ENCODE assay signal across 13 cellular contexts in the genomic region with DNA sequence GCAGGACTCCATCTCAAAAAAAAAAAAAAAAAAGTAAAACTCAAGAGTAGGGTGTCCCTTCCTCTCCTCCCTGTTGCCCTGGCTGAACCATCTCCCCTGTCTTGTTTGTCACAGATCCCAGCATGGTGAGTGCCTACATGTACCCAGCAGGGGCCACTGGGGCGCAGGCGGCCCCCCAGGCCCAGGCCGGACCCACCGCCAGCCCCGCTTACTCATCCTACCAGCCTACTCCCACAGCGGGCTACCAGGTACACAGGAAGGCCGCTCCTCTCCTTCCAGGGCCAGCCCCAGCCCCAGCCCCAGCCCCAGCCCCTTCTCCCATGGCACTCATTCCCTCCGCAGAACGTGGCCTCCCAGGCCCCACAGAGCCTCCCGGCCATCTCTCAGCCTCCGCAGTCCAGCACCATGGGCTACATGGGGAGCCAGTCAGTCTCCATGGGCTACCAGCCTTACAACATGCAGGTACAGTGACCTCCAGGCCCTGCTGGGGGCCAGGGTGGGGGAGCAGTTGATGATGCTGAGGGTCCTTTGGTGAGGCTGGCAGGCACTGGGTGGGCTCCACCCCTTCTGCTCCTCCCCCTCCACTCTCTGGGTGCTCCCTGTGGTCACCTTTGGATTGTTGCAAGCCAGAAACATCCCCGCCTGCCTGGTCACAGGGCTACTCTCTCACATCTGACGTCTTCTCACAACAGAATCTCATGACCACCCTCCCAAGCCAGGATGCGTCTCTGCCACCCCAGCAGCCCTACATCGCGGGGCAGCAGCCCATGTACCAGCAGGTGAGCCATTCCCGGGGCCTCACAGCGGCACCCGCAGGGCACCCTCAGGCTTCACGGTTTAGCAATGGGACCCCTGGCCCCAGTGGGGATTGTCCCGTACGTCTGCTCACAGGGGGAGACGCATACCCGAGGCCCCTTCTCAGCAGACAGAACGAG. TPM values are rescaled to one million over a fixed set of nuclear protein-coding genes. Genes with fewer than 3 reads are reported as not detected.
A peak's percentile ranks its signal among the peaks of the same experiment; 100 is the strongest.
DNase-seq lines count a peak whose midpoint lies in the region; ATAC-seq, FAIRE-seq and TF ChIP-seq lines count a peak whose summit lies in the region.
"Had no signal": no experiment of that assay in that cellular context is flagged by ENCODE, and none has a peak within 500 bp of the region (broad histone marks: within the 10 kb centered on the region; RNA-seq: fewer than 3 reads in every experiment).

No MANE protein-coding gene starts in this region.

- peaks cover 7% of the 10 kb centered on the region for H3K4me1 ChIP-seq in right cardiac atrium (ENCODE audit: control insufficient read depth, insufficient read depth, low read length)
- peaks cover 0 to 53% of the 10 kb centered on the region in 2 donors for H3K4me1 ChIP-seq in right atrium auricular region
- H3K4me1 ChIP-seq in OCI-LY1 (ENCODE audit: insufficient read depth, low read length, severe bottlenecking) = peaks cover 30% of the 10 kb centered on the region

- peak overlapping the region; percentile 99; the same call in 1 of the 2 replicates for H3K9ac ChIP-seq in OCI-LY1 (ENCODE audit: low read length)

- intact Hi-C loops in right cardiac atrium (cut with DNase I) = no loop called here

- H3K9me3 ChIP-seq in right cardiac atrium (ENCODE audit: control insufficient read depth, low read length) (no peaks in the 10 kb centered on the region), right atrium auricular region (no peaks in the 10 kb centered on the region), OCI-LY1 (ENCODE audit: low read length) (no peaks in the 10 kb centered on the region)
- H3K9me3 ChIP-seq: colonic mucosa, ovary had no signal

- H2AFZ ChIP-seq in OCI-LY1 (ENCODE audit: low read length) = no peak overlapping the region

- no peak for FAIRE-seq in GM12891 (lab: Jason Lieb, UNC)

- TF ChIP-seq POLR2A in GM12891 (IDR thresholded peaks at IDR 0.05; ENCODE audit: low read depth, low read length) = no peak

- DNase-seq in right cardiac atrium (peak in 2 of 3 donors; percentile 51), right atrium auricular region (ENCODE audit: low spot score) (no peak), type B pancreatic cell (ENCODE audit: extremely low spot score, unreplicated experiment) (no peak), islet precursor cell (no peak), KG1 (lab: John Stamatoyannopoulos, UW) (no peak), GM12891 (ENCODE audit: insufficient read length, low spot score) (no peak)
- no peak for DNase-seq in central memory CD8-positive, alpha-beta T cell (ENCODE audit: low spot score in 2 of 2)
- DNase-seq: activated T-cell treated with anti-CD3 and anti-CD28 coated beads, Interleukin-2, amount 50 U/mL, for 1 hour; colonic mucosa; NCI-H1436 treated with DMSO at 0.1 percent for 48 hours; ovary; stimulated activated CD4-positive, alpha-beta T cell treated with anti-CD3 and anti-CD28 coated beads, Interleukin-2, amount 100 ng/mL, for 24 hours had no signal

- H3K4me2 ChIP-seq in OCI-LY1 (ENCODE audit: low read length) = peak overlapping the region; percentile 84

- H3K4me3 Mint-ChIP-seq in central memory CD8-positive, alpha-beta T cell = peak overlapping the region; percentile 91
- peak overlapping the region; percentile 63 for H3K4me3 Mint-ChIP-seq in type B pancreatic cell

- H3F3A ChIP-seq in OCI-LY1 (ENCODE audit: insufficient read depth, low read length) = no peaks in the 10 kb centered on the region

- no peaks in the 10 kb centered on the region for H3K9me2 ChIP-seq in OCI-LY1 (ENCODE audit: low read depth, low read length)

- TF ChIP-seq CTCF in right atrium auricular region (IDR thresholded peaks at IDR 0.05) (no peak), OCI-LY1 (IDR thresholded peaks at IDR 0.05; ENCODE audit: low read length) (no peak), type B pancreatic cell (conservative IDR thresholded peaks at IDR 0.05) (no peak)

- peaks cover 40% of the 10 kb centered on the region for H3K36me3 Mint-ChIP-seq in central memory CD8-positive, alpha-beta T cell (ENCODE audit: insufficient read depth)
- H3K36me3 Mint-ChIP-seq in type B pancreatic cell = peaks cover 16% of the 10 kb centered on the region

- H3K27me3 ChIP-seq in right cardiac atrium (ENCODE audit: control insufficient read depth, insufficient read depth) = no peaks in the 10 kb centered on the region
- H3K27me3 ChIP-seq in right atrium auricular region = no peaks in the 10 kb centered on the region
- H3K27me3 ChIP-seq in OCI-LY1 (ENCODE audit: insufficient read depth, low read length) = no peaks in the 10 kb centered on the region
- H3K27me3 ChIP-seq: colonic mucosa, ovary had no signal

- no peaks in the 10 kb centered on the region for H4K20me1 ChIP-seq in OCI-LY1 (ENCODE audit: insufficient read depth, low read length)

- H3K27me3 Mint-ChIP-seq in central memory CD8-positive, alpha-beta T cell = no peaks in the 10 kb centered on the region
- H3K27me3 Mint-ChIP-seq in type B pancreatic cell = no peaks in the 10 kb centered on the region

- WGBS in right cardiac atrium = 82% methylated on average over 25 of the region's 25 CpGs

- no peak overlapping the region for H3K4me3 ChIP-seq in right cardiac atrium (ENCODE audit: low read length)
- H3K4me3 ChIP-seq in right atrium auricular region = no peak overlapping the region
- H3K4me3 ChIP-seq in OCI-LY1 (ENCODE audit: low read depth, low read length, poor library complexity, severe bottlenecking) = peak overlapping the region; percentile 95
- H3K4me3 ChIP-seq: colonic mucosa, ovary had no signal

- H3K36me3 ChIP-seq in right atrium auricular region (peaks cover 65% of the 10 kb centered on the region), OCI-LY1 (ENCODE audit: insufficient read depth, low read length) (peaks cover 82% of the 10 kb centered on the region)
- H3K36me3 ChIP-seq: colonic mucosa, ovary had no signal

- ATAC-seq in right cardiac atrium = no peak
- no peak for ATAC-seq in central memory CD8-positive, alpha-beta T cell (replicated peaks; ENCODE audit: extremely low read depth, poor library complexity, severe bottlenecking)

- H3K4me1 Mint-ChIP-seq in central memory CD8-positive, alpha-beta T cell = peaks cover 24% of the 10 kb centered on the region
- peaks cover 4% of the 10 kb centered on the region for H3K4me1 Mint-ChIP-seq in type B pancreatic cell (ENCODE audit: unreplicated experiment)

- peaks cover 31% of the 10 kb centered on the region for H3K79me2 ChIP-seq in OCI-LY1 (ENCODE audit: insufficient read depth, low read length)

- H3K27ac Mint-ChIP-seq in central memory CD8-positive, alpha-beta T cell (ENCODE audit: low read depth) = peak overlapping the region; percentile 95
- H3K27ac Mint-ChIP-seq in type B pancreatic cell = peak overlapping the region; percentile 66

- H3K9me3 Mint-ChIP-seq in central memory CD8-positive, alpha-beta T cell = no peaks in the 10 kb centered on the region
- no peaks in the 10 kb centered on the region for H3K9me3 Mint-ChIP-seq in type B pancreatic cell

- H3K27ac ChIP-seq in right cardiac atrium (ENCODE audit: low read length) (no peak overlapping the region), right atrium auricular region (no peak overlapping the region), OCI-LY1 (ENCODE audit: low read depth, low read length, poor library complexity, severe bottlenecking) (no peak overlapping the region)
- H3K27ac ChIP-seq: colonic mucosa, ovary had no signal

TF ChIP-seq in GM12891, 5 proteins besides CTCF, POLR2A, EP300 and RAD21:
- no peak for TF ChIP-seq TAF1 (IDR thresholded peaks at IDR 0.05; ENCODE audit: low read depth, low read length)
- no peak for TF ChIP-seq POU2F2 (IDR thresholded peaks at IDR 0.05; ENCODE audit: low read depth, low read length)
- no peak for TF ChIP-seq POLR2AphosphoS5 (IDR thresholded peaks at IDR 0.05; ENCODE audit: low read depth, low read length)

RNA-seq across cellular contexts. Expression of a gene that starts 2.5 kb away (rescaled TPM):
- total RNA-seq in right cardiac atrium (100 to 1,000 TPM in 3 of 4 donors, 10 to 100 TPM in 1; 83.3 to 142 (median 112) TPM), right atrium auricular region (100 to 1,000 TPM in 1 of 2 donors, 10 to 100 TPM in 1; 87.9 to 127 TPM), type B pancreatic cell (ENCODE audit: low replicate concordance) (87.9 and 107 TPM in 2 replicates)
- 310 TPM for polyA plus RNA-seq in right cardiac atrium
- 103 TPM for polyA plus RNA-seq in GM12891 (2012; ENCODE audit: low read depth, missing spikeins)

RNA-seq across cellular contexts. Expression of a gene that starts 11.5 kb away (rescaled TPM):
- 10 to 100 TPM in 1 of 4 donors, 1 to 10 TPM in 3; 5.9 to 11.4 (median 9.6) TPM for total RNA-seq in right cardiac atrium
- polyA plus RNA-seq in right cardiac atrium = 18.6 TPM
- total RNA-seq in right atrium auricular region = 10 to 100 TPM in 1 of 2 donors, 1 to 10 TPM in 1; 6.6 to 18.2 TPM
- 23.8 and 27.6 TPM in 2 replicates for total RNA-seq in type B pancreatic cell (ENCODE audit: low replicate concordance)
- polyA plus RNA-seq in GM12891 (2012; ENCODE audit: low read depth, missing spikeins) = 14.0 TPM

RNA-seq across cellular contexts. Expression of a gene that starts 16.8 kb away (rescaled TPM):
- total RNA-seq in right cardiac atrium = 10 to 100 TPM; 42.1 to 50.3 (median 47.9) TPM
- polyA plus RNA-seq in right cardiac atrium = 48.6 TPM
- 10 to 100 TPM; 33.7 to 59.5 TPM for total RNA-seq in right atrium auricular region
- 115 and 119 TPM in 2 replicates for total RNA-seq in type B pancreatic cell (ENCODE audit: low replicate concordance)
- polyA plus RNA-seq in GM12891 (2012; ENCODE audit: low read depth, missing spikeins) = 51.7 TPM

RNA-seq across cellular contexts. Expression of a gene that starts 17.0 kb away (rescaled TPM):
- 10 to 100 TPM; 13.2 to 24.4 (median 16.8) TPM for total RNA-seq in right cardiac atrium
- 20.9 TPM for polyA plus RNA-seq in right cardiac atrium
- total RNA-seq in right atrium auricular region = 10 to 100 TPM; 20.3 to 22.2 TPM
- total RNA-seq in type B pancreatic cell (ENCODE audit: low replicate concordance) = 41.5 and 47.2 TPM in 2 replicates
- polyA plus RNA-seq in GM12891 (2012; ENCODE audit: low read depth, missing spikeins) = 24.0 TPM

RNA-seq across cellular contexts. Expression of a gene that starts 34.1 kb away (rescaled TPM):
- total RNA-seq in right cardiac atrium (1 to 10 TPM; 5.0 to 7.8 (median 6.7) TPM), right atrium auricular region (1 to 10 TPM; 3.8 to 5.1 TPM), type B pancreatic cell (ENCODE audit: low replicate concordance) (27.5 and 32.1 TPM in 2 replicates)
- polyA plus RNA-seq in right cardiac atrium = 10.9 TPM
- polyA plus RNA-seq in GM12891 (2012; ENCODE audit: low read depth, missing spikeins) = 23.9 TPM

Comparison
In these comparisons a context has a peak if more than half of its experiments do, and no peak if none do; other contexts are left out.
1. DNase-seq: peak in right cardiac atrium (2 of 3); none in right atrium auricular region (single experiment), central memory CD8-positive, alpha-beta T cell (0 of 2), type B pancreatic cell (single experiment), islet precursor cell (single experiment), KG1 (single experiment) and GM12891 (single experiment).